Comparison of ENCODE assay signal across 1 cellular context in the genomic region with DNA sequence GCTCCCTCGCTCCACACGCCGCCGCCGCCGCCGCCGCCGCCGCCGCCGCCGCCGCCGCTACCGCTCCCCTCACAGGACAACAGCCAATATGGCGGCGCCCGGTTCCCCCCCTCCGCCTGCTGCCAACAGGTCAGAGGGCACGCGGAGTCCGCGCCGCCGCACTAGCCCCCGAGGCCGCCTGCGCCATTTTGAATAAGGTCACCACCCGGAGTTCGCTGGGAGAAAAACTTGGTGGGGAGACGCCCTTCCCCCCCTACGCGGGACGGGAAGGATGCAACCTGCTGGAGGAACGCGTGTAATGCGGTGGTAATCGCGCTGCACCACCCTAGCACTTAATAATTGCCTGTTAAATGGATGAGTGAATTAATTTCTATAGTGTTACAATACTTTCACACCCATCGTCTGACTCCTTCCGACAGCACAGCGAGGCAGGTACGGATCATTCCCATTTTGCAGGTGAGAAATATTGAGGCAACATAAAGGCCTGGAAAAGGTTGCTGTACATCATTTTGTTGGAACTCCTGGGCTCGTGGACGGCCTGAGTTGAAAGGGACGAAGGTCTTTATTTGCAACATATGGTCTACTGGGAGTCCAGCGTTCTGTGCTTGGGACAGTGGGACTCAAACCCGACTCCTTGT.
TF ChIP-seq lines count a peak whose summit lies in the region.

A gene (minus strand): TSS at position 90 of the 638 bp plus-strand sequence. CDS start 105 bp downstream, outside the sequence.

TF ChIP-seq in K562, 482 proteins besides CTCF, POLR2A, EP300 and RAD21 (continued from another document and continues in another):
- TF ChIP-seq, protein P1, sequence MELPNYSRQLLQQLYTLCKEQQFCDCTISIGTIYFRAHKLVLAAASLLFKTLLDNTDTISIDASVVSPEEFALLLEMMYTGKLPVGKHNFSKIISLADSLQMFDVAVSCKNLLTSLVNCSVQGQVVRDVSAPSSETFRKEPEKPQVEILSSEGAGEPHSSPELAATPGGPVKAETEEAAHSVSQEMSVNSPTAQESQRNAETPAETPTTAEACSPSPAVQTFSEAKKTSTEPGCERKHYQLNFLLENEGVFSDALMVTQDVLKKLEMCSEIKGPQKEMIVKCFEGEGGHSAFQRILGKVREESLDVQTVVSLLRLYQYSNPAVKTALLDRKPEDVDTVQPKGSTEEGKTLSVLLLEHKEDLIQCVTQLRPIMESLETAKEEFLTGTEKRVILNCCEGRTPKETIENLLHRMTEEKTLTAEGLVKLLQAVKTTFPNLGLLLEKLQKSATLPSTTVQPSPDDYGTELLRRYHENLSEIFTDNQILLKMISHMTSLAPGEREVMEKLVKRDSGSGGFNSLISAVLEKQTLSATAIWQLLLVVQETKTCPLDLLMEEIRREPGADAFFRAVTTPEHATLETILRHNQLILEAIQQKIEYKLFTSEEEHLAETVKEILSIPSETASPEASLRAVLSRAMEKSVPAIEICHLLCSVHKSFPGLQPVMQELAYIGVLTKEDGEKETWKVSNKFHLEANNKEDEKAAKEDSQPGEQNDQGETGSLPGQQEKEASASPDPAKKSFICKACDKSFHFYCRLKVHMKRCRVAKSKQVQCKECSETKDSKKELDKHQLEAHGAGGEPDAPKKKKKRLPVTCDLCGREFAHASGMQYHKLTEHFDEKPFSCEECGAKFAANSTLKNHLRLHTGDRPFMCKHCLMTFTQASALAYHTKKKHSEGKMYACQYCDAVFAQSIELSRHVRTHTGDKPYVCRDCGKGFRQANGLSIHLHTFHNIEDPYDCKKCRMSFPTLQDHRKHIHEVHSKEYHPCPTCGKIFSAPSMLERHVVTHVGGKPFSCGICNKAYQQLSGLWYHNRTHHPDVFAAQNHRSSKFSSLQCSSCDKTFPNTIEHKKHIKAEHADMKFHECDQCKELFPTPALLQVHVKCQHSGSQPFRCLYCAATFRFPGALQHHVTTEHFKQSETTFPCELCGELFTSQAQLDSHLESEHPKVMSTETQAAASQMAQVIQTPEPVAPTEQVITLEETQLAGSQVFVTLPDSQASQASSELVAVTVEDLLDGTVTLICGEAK (IDR thresholded peaks at IDR 0.05), result peak; percentile 57; the same call in 1 of the 2 replicates
- TF ChIP-seq, protein P1 (CRISPR knock-in tag; IDR thresholded peaks at IDR 0.05), result no peak
- TF ChIP-seq, protein P2, sequence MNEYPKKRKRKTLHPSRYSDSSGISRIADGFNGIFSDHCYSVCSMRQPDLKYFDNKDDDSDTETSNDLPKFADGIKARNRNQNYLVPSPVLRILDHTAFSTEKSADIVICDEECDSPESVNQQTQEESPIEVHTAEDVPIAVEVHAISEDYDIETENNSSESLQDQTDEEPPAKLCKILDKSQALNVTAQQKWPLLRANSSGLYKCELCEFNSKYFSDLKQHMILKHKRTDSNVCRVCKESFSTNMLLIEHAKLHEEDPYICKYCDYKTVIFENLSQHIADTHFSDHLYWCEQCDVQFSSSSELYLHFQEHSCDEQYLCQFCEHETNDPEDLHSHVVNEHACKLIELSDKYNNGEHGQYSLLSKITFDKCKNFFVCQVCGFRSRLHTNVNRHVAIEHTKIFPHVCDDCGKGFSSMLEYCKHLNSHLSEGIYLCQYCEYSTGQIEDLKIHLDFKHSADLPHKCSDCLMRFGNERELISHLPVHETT (CRISPR knock-in tag; conservative IDR thresholded peaks at IDR 0.05 in 1 of 2, IDR thresholded peaks at IDR 0.05 in 1 of 2), result peak in 1 of 2 experiments; percentile 97; a peak in 2 of 4 replicates
- TF ChIP-seq SUPT5H (IDR thresholded peaks at IDR 0.05) (no peak), NRF1 (conservative IDR thresholded peaks at IDR 0.05 in 1 of 2, IDR thresholded peaks at IDR 0.05 in 1 of 2) (peak; percentile 80 to 86), FUS (optimal IDR thresholded peaks at IDR 0.05; ENCODE audit: low read depth, low read length) (no peak), STAT5A (IDR thresholded peaks at IDR 0.05; ENCODE audit: borderline replicate concordance, low read length) (no peak), ZKSCAN8 (CRISPR knock-in tag; IDR thresholded peaks at IDR 0.05) (no peak), JUN (IDR thresholded peaks at IDR 0.05; ENCODE audit: borderline replicate concordance, low read depth, low read length) (no peak), JUN (CRISPR knock-in tag; IDR thresholded peaks at IDR 0.05; ENCODE audit: borderline replicate concordance) (no peak), RBM17 (IDR thresholded peaks at IDR 0.05; ENCODE audit: borderline replicate concordance, low read depth, low read length) (no peak), ZNF239 (CRISPR knock-in tag; IDR thresholded peaks at IDR 0.05) (peak; percentile 92), IFI16 (CRISPR knock-in tag; IDR thresholded peaks at IDR 0.05) (no peak), RB1 (IDR thresholded peaks at IDR 0.05; ENCODE audit: low read depth) (peak; percentile 63; the same call in 1 of the 2 replicates), RBM22 (IDR thresholded peaks at IDR 0.05; ENCODE audit: low read depth, low read length, poor library complexity, severe bottlenecking) (no peak), XRCC3 (IDR thresholded peaks at IDR 0.05) (no peak), SOX6 (IDR thresholded peaks at IDR 0.05) (no peak), NEUROD1 (IDR thresholded peaks at IDR 0.05; ENCODE audit: borderline replicate concordance, low read depth, low read length, partially characterized antibody) (peak; percentile 51), TEAD2 (tag; IDR thresholded peaks at IDR 0.05) (no peak), MBD2 (IDR thresholded peaks at IDR 0.05; ENCODE audit: borderline replicate concordance, low read depth) (peak; percentile 36; the same call in 1 of the 2 replicates), TARDBP (IDR thresholded peaks at IDR 0.05) (peak; percentile 36; the same call in 1 of the 2 replicates), HDAC1 (IDR thresholded peaks at IDR 0.05) (peak in 1 of 2 experiments; percentile 67; a peak in 2 of 4 replicates), RUNX1 (IDR thresholded peaks at IDR 0.05; ENCODE audit: low read depth) (no peak), ESRRA (IDR thresholded peaks at IDR 0.05; ENCODE audit: borderline replicate concordance, low read depth) (no peak), KLF16 (IDR thresholded peaks at IDR 0.05) (no peak), NFIC (IDR thresholded peaks at IDR 0.05) (no peak)
- TF ChIP-seq, protein P3, sequence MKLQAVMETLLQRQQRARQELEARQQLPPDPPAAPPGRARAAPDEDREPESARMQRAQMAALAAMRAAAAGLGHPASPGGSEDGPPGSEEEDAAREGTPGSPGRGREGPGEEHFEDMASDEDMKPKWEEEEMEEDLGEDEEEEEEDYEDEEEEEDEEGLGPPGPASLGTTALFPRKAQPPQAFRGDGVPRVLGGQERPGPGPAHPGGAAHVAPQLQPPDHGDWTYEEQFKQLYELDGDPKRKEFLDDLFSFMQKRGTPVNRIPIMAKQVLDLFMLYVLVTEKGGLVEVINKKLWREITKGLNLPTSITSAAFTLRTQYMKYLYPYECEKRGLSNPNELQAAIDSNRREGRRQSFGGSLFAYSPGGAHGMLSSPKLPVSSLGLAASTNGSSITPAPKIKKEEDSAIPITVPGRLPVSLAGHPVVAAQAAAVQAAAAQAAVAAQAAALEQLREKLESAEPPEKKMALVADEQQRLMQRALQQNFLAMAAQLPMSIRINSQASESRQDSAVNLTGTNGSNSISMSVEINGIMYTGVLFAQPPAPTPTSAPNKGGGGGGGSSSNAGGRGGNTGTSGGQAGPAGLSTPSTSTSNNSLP (IDR thresholded peaks at IDR 0.05; ENCODE audit: borderline replicate concordance, low read depth, low read length), result no peak
- TF ChIP-seq, protein P4, sequence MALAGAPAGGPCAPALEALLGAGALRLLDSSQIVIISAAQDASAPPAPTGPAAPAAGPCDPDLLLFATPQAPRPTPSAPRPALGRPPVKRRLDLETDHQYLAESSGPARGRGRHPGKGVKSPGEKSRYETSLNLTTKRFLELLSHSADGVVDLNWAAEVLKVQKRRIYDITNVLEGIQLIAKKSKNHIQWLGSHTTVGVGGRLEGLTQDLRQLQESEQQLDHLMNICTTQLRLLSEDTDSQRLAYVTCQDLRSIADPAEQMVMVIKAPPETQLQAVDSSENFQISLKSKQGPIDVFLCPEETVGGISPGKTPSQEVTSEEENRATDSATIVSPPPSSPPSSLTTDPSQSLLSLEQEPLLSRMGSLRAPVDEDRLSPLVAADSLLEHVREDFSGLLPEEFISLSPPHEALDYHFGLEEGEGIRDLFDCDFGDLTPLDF (CRISPR knock-in tag; IDR thresholded peaks at IDR 0.05), result peak; percentile 40; the same call in 1 of the 2 replicates
- TF ChIP-seq, protein P5, sequence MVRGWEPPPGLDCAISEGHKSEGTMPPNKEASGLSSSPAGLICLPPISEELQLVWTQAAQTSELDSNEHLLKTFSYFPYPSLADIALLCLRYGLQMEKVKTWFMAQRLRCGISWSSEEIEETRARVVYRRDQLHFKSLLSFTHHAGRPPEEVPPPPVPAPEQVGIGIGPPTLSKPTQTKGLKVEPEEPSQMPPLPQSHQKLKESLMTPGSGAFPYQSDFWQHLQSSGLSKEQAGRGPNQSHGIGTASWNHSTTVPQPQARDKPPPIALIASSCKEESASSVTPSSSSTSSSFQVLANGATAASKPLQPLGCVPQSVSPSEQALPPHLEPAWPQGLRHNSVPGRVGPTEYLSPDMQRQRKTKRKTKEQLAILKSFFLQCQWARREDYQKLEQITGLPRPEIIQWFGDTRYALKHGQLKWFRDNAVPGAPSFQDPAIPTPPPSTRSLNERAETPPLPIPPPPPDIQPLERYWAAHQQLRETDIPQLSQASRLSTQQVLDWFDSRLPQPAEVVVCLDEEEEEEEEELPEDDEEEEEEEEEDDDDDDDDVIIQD (CRISPR knock-in tag; IDR thresholded peaks at IDR 0.05), result no peak
- TF ChIP-seq, protein P6, sequence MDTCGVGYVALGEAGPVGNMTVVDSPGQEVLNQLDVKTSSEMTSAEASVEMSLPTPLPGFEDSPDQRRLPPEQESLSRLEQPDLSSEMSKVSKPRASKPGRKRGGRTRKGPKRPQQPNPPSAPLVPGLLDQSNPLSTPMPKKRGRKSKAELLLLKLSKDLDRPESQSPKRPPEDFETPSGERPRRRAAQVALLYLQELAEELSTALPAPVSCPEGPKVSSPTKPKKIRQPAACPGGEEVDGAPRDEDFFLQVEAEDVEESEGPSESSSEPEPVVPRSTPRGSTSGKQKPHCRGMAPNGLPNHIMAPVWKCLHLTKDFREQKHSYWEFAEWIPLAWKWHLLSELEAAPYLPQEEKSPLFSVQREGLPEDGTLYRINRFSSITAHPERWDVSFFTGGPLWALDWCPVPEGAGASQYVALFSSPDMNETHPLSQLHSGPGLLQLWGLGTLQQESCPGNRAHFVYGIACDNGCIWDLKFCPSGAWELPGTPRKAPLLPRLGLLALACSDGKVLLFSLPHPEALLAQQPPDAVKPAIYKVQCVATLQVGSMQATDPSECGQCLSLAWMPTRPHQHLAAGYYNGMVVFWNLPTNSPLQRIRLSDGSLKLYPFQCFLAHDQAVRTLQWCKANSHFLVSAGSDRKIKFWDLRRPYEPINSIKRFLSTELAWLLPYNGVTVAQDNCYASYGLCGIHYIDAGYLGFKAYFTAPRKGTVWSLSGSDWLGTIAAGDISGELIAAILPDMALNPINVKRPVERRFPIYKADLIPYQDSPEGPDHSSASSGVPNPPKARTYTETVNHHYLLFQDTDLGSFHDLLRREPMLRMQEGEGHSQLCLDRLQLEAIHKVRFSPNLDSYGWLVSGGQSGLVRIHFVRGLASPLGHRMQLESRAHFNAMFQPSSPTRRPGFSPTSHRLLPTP (IDR thresholded peaks at IDR 0.05; ENCODE audit: borderline replicate concordance, extremely low read depth, insufficient read length), result no peak
- TF ChIP-seq, protein P7, sequence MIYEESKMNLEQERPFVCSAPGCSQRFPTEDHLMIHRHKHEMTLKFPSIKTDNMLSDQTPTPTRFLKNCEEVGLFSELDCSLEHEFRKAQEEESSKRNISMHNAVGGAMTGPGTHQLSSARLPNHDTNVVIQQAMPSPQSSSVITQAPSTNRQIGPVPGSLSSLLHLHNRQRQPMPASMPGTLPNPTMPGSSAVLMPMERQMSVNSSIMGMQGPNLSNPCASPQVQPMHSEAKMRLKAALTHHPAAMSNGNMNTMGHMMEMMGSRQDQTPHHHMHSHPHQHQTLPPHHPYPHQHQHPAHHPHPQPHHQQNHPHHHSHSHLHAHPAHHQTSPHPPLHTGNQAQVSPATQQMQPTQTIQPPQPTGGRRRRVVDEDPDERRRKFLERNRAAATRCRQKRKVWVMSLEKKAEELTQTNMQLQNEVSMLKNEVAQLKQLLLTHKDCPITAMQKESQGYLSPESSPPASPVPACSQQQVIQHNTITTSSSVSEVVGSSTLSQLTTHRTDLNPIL (CRISPR knock-in tag; IDR thresholded peaks at IDR 0.05), result no peak
- TF ChIP-seq, protein P8, sequence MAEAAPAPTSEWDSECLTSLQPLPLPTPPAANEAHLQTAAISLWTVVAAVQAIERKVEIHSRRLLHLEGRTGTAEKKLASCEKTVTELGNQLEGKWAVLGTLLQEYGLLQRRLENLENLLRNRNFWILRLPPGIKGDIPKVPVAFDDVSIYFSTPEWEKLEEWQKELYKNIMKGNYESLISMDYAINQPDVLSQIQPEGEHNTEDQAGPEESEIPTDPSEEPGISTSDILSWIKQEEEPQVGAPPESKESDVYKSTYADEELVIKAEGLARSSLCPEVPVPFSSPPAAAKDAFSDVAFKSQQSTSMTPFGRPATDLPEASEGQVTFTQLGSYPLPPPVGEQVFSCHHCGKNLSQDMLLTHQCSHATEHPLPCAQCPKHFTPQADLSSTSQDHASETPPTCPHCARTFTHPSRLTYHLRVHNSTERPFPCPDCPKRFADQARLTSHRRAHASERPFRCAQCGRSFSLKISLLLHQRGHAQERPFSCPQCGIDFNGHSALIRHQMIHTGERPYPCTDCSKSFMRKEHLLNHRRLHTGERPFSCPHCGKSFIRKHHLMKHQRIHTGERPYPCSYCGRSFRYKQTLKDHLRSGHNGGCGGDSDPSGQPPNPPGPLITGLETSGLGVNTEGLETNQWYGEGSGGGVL (CRISPR knock-in tag; IDR thresholded peaks at IDR 0.05), result no peak
